ENCODE assay signal across 16 cellular contexts in genomic region chr6:162728706-162729105, GRCh38. TPM values are rescaled to one million over a fixed set of nuclear protein-coding genes. Genes with fewer than 3 reads are reported as not detected.
A peak's percentile ranks its signal among the peaks of the same experiment; 100 is the strongest.
DNase-seq lines count a peak whose midpoint lies in the region; ATAC-seq and TF ChIP-seq lines count a peak whose summit lies in the region.
"Had no signal": no experiment of that assay in that cellular context is flagged by ENCODE, and none has a peak within 500 bp of the region (broad histone marks: within the 10 kb centered on the region; RNA-seq: fewer than 3 reads in every experiment).

No MANE protein-coding gene starts in this region.

- H3K36me3 Mint-ChIP-seq in T-helper 2 cell treated with Interferon-gamma antibody and Interleukin-4, amounts not matched to agents 5 μg/mL and 100 μg/mL, for 36 hours (ENCODE audit: low read depth): no peaks in the 10 kb centered on the region

- peak overlapping the region; percentile 39 for H3K4me3 Mint-ChIP-seq in T-helper 2 cell treated with Interferon-gamma antibody and Interleukin-4, amounts not matched to agents 5 μg/mL and 100 μg/mL, for 36 hours

- H3K27ac ChIP-seq in breast epithelium: peak overlapping the region; percentile 94
- H3K27ac ChIP-seq in muscle layer of duodenum (ENCODE audit: low read length): peak overlapping the region; percentile 61
- peak overlapping the region; percentile 81 for H3K27ac ChIP-seq in stomach smooth muscle (ENCODE audit: low read length)

- H3K9me3 ChIP-seq in breast epithelium: peaks cover 0 to 9% of the 10 kb centered on the region in 2 donors
- H3K9me3 ChIP-seq in muscle layer of duodenum (ENCODE audit: control insufficient read depth in 1 of 2, low read length in 2 of 2): peaks cover 0 to 7% of the 10 kb centered on the region in 2 donors
- no peaks in the 10 kb centered on the region for H3K9me3 ChIP-seq in stomach smooth muscle (ENCODE audit: control insufficient read depth in 2 of 2, low read length in 2 of 2)
- H3K9me3 ChIP-seq: ovary had no signal

- no peak for DNase-seq in T-helper 2 cell treated with Interferon-gamma antibody and Interleukin-4, amounts not matched to agents 5 μg/mL and 100 μg/mL, for 36 hours (ENCODE audit: low spot score)
- DNase-seq in T-helper 2 cell: no peak
- DNase-seq in breast epithelium (ENCODE audit: low spot score in 2 of 2): no peak
- DNase-seq in SKM-1 (lab: John Stamatoyannopoulos, UW; ENCODE audit: unreplicated experiment): no peak
- no peak for DNase-seq in A172 (ENCODE audit: low spot score)
- DNase-seq: DMS79; KBM-7; NCI-H2029 treated with DMSO at 0.1 percent for 48 hours; stimulated activated CD4-positive, alpha-beta T cell treated with anti-CD3 and anti-CD28 coated beads, Interleukin-4, amount 100 ng/mL, for 1 hour had no signal

- peak overlapping the region; percentile 39 for H3K27ac Mint-ChIP-seq in T-helper 2 cell treated with Interferon-gamma antibody and Interleukin-4, amounts not matched to agents 5 μg/mL and 100 μg/mL, for 36 hours

- H3K9ac ChIP-seq in stomach smooth muscle (ENCODE audit: low read length in 2 of 2): peak overlapping the region in 1 of 2 donors; percentile 73

- H3K36me3 ChIP-seq in breast epithelium (no peaks in the 10 kb centered on the region), muscle layer of duodenum (ENCODE audit: control insufficient read depth in 1 of 2, insufficient read depth in 2 of 2, low read length in 2 of 2) (no peaks in the 10 kb centered on the region), stomach smooth muscle (ENCODE audit: control insufficient read depth in 2 of 2, insufficient read depth in 2 of 2, low read length in 2 of 2) (no peaks in the 10 kb centered on the region)
- H3K36me3 ChIP-seq: ascending aorta, ovary had no signal

- H3K27me3 ChIP-seq in breast epithelium: no peaks in the 10 kb centered on the region
- H3K27me3 ChIP-seq in muscle layer of duodenum (ENCODE audit: low read depth, low read length): no peaks in the 10 kb centered on the region
- H3K27me3 ChIP-seq in stomach smooth muscle (ENCODE audit: control insufficient read depth in 1 of 2, insufficient read depth in 2 of 2, low read length in 2 of 2): no peaks in the 10 kb centered on the region
- H3K27me3 ChIP-seq: ascending aorta, ovary had no signal

- no peaks in the 10 kb centered on the region for H3K9me3 Mint-ChIP-seq in T-helper 2 cell treated with Interferon-gamma antibody and Interleukin-4, amounts not matched to agents 5 μg/mL and 100 μg/mL, for 36 hours

- H3K4me1 Mint-ChIP-seq in T-helper 2 cell treated with Interferon-gamma antibody and Interleukin-4, amounts not matched to agents 5 μg/mL and 100 μg/mL, for 36 hours (ENCODE audit: low read depth): peaks cover 14% of the 10 kb centered on the region

- H3K27me3 Mint-ChIP-seq in T-helper 2 cell treated with Interferon-gamma antibody and Interleukin-4, amounts not matched to agents 5 μg/mL and 100 μg/mL, for 36 hours (ENCODE audit: low read depth): peaks cover 6% of the 10 kb centered on the region

- H3K4me1 ChIP-seq in breast epithelium (no peaks in the 10 kb centered on the region), muscle layer of duodenum (ENCODE audit: control insufficient read depth in 1 of 2, insufficient read depth in 2 of 2, low read length in 2 of 2) (peaks cover 5 to 6% of the 10 kb centered on the region in 2 donors), stomach smooth muscle (ENCODE audit: control insufficient read depth, insufficient read depth, low read length) (peaks cover 8% of the 10 kb centered on the region)

- H3K4me3 ChIP-seq in breast epithelium: peak overlapping the region in 1 of 3 donors; percentile 94
- H3K4me3 ChIP-seq in muscle layer of duodenum (ENCODE audit: low read depth in 1 of 2, low read length in 2 of 2): no peak overlapping the region
- no peak overlapping the region for H3K4me3 ChIP-seq in stomach smooth muscle (ENCODE audit: low read length in 2 of 2)

- ATAC-seq in GM18520 (IDR thresholded peaks at IDR 0.05; ENCODE audit: unreplicated experiment): no peak

- intact Hi-C loops in breast epithelium (cut with DNase I; ENCODE audit: low total_unique reads): no loop called here

- no peak for TF ChIP-seq POLR2A in breast epithelium (IDR thresholded peaks at IDR 0.05)

- no peak for TF ChIP-seq CTCF in breast epithelium (IDR thresholded peaks at IDR 0.05)

RNA-seq across cellular contexts. Expression of gene PACRG, which starts 0.9 kb away (rescaled TPM):
- 1 to 10 TPM in 2 of 3 donors, under 1 TPM in 1; 0.64 to 6.4 (median 4.6) TPM for total RNA-seq in breast epithelium
- total RNA-seq in A172 (2014; rRNA removed; shearing (Covaris generic)): not detected in 2 replicates
- total RNA-seq: A673, ascending aorta, OCI-LY7 had no signal

RNA-seq across cellular contexts. Expression of gene PRKN, which starts 1.1 kb away (rescaled TPM):
- total RNA-seq in breast epithelium: 10 to 100 TPM in 2 of 3 donors, 1 to 10 TPM in 1; 7.2 to 19.0 (median 11.2) TPM
- total RNA-seq in A172 (2014; rRNA removed; shearing (Covaris generic)): 0.41 and 0.43 TPM in 2 replicates
